In genomic region chr7:100234660-100235317, GRCh38 we compare ENCODE assay signal across 9 cellular contexts. TPM values are rescaled to one million over a fixed set of nuclear protein-coding genes. Genes with fewer than 3 reads are reported as not detected.
"Had no signal": no experiment of that assay in that cellular context is flagged by ENCODE, and none has a peak within 500 bp of the region (broad histone marks: within the 10 kb centered on the region; RNA-seq: fewer than 3 reads in every experiment).

No MANE protein-coding gene starts in this region.

RNA-seq across cellular contexts. Expression of gene PVRIG, which starts 15.0 kb away (rescaled TPM):
- total RNA-seq: bronchial epithelial cell, cerebellum, fibroblast of lung, mesenteric fat pad, osteocyte, pulmonary artery endothelial cell, SK-MEL-5, temporal lobe had no signal

RNA-seq across cellular contexts. Expression of gene STAG3, which starts 57.1 kb away (rescaled TPM):
- total RNA-seq: ascending aorta had no signal

RNA-seq across cellular contexts. Expression of gene GPC2, which starts 57.6 kb away (rescaled TPM):
- total RNA-seq: ascending aorta had no signal
